In genomic region chr17:4607773-4608187, GRCh38 we compare ENCODE assay signal across 8 cellular contexts. TPM values are rescaled to one million over a fixed set of nuclear protein-coding genes. Genes with fewer than 3 reads are reported as not detected.
DNase-seq lines count a peak whose midpoint lies in the region; ATAC-seq and TF ChIP-seq lines count a peak whose summit lies in the region.

No MANE protein-coding gene starts in this region.

- H3K36me3 Mint-ChIP-seq in activated CD4-positive, alpha-beta T cell treated with anti-CD3 and anti-CD28 coated beads, Interleukin-2, amount 10 ng/mL, durations not matched to agents 24 days and 14 days (ENCODE audit: low read depth), result no peaks in the 10 kb centered on the region
- H3K36me3 Mint-ChIP-seq in natural killer cell treated with Interleukin-12 subunit alpha and Interleukin-12 subunit beta and Interleukin-15 and Interleukin-18, amount 100 ng/mL, for 72 hours, result no peaks in the 10 kb centered on the region

- H3K4me3 ChIP-seq in right lobe of liver (no peak overlapping the region), subcutaneous abdominal adipose tissue (ENCODE audit: low read depth in 1 of 5, low read length in 5 of 5) (no peak overlapping the region)

- 9% methylated on average over 9 of the region's 9 CpGs for WGBS in right lobe of liver (ENCODE audit: insufficient coverage, low coverage, low lambda C conversion rate, missing lambda C conversion rate)

- ATAC-seq in right lobe of liver, result peak; percentile 57 to 72 (median 64)
- ATAC-seq in natural killer cell treated with Interleukin-12 subunit alpha and Interleukin-12 subunit beta and Interleukin-15 and Interleukin-18, amount 100 ng/mL, for 72 hours, result no peak

- H3K36me3 ChIP-seq in right lobe of liver, result no peaks in the 10 kb centered on the region
- no peaks in the 10 kb centered on the region for H3K36me3 ChIP-seq in subcutaneous abdominal adipose tissue (ENCODE audit: control insufficient read depth in 5 of 5, insufficient read depth in 5 of 5, low read length in 5 of 5)

- H3K4me3 Mint-ChIP-seq in activated CD4-positive, alpha-beta T cell treated with anti-CD3 and anti-CD28 coated beads, Interleukin-2, amount 10 ng/mL, durations not matched to agents 24 days and 14 days, result no peak overlapping the region
- no peak overlapping the region for H3K4me3 Mint-ChIP-seq in natural killer cell treated with Interleukin-12 subunit alpha and Interleukin-12 subunit beta and Interleukin-15 and Interleukin-18, amount 100 ng/mL, for 72 hours

- no peak overlapping the region for H3K27ac Mint-ChIP-seq in activated CD4-positive, alpha-beta T cell treated with anti-CD3 and anti-CD28 coated beads, Interleukin-2, amount 10 ng/mL, durations not matched to agents 24 days and 14 days
- H3K27ac Mint-ChIP-seq in natural killer cell treated with Interleukin-12 subunit alpha and Interleukin-12 subunit beta and Interleukin-15 and Interleukin-18, amount 100 ng/mL, for 72 hours, result no peak overlapping the region

- peak overlapping the region in 3 of 5 donors; percentile 20 to 56 (median 46) for H3K9ac ChIP-seq in subcutaneous abdominal adipose tissue (ENCODE audit: low read length in 5 of 5)

- intact Hi-C loops in right lobe of liver (cut with DNase I), result no loop called here
- intact Hi-C loops in activated CD4-positive, alpha-beta T cell treated with anti-CD3 and anti-CD28 coated beads, Interleukin-2, amount 10 ng/mL, durations not matched to agents 24 days and 14 days (cut with micrococcal nuclease), result no loop called here

- no peaks in the 10 kb centered on the region for H3K4me1 ChIP-seq in right lobe of liver
- H3K4me1 ChIP-seq in subcutaneous abdominal adipose tissue (ENCODE audit: control insufficient read depth in 5 of 5, insufficient read depth in 5 of 5, low read length in 5 of 5), result peaks cover 4 to 37% (median 28%) of the 10 kb centered on the region in 5 donors

- no peak for TF ChIP-seq CTCF in right lobe of liver (IDR thresholded peaks at IDR 0.05)

- H3K27me3 ChIP-seq in right lobe of liver (no peaks in the 10 kb centered on the region), subcutaneous abdominal adipose tissue (ENCODE audit: control insufficient read depth in 5 of 5, insufficient read depth in 4 of 5, low read length in 5 of 5) (no peaks in the 10 kb centered on the region)

- H3K9me3 Mint-ChIP-seq in activated CD4-positive, alpha-beta T cell treated with anti-CD3 and anti-CD28 coated beads, Interleukin-2, amount 10 ng/mL, durations not matched to agents 24 days and 14 days, result no peaks in the 10 kb centered on the region
- no peaks in the 10 kb centered on the region for H3K9me3 Mint-ChIP-seq in natural killer cell treated with Interleukin-12 subunit alpha and Interleukin-12 subunit beta and Interleukin-15 and Interleukin-18, amount 100 ng/mL, for 72 hours

- no peak for TF ChIP-seq POLR2A in right lobe of liver (IDR thresholded peaks at IDR 0.05)

- peaks cover 27% of the 10 kb centered on the region for H3K27me3 Mint-ChIP-seq in activated CD4-positive, alpha-beta T cell treated with anti-CD3 and anti-CD28 coated beads, Interleukin-2, amount 10 ng/mL, durations not matched to agents 24 days and 14 days
- peaks cover 17 to 25% of the 10 kb centered on the region in 2 donors for H3K27me3 Mint-ChIP-seq in natural killer cell treated with Interleukin-12 subunit alpha and Interleukin-12 subunit beta and Interleukin-15 and Interleukin-18, amount 100 ng/mL, for 72 hours

- H3K4me1 Mint-ChIP-seq in activated CD4-positive, alpha-beta T cell treated with anti-CD3 and anti-CD28 coated beads, Interleukin-2, amount 10 ng/mL, durations not matched to agents 24 days and 14 days, result no peaks in the 10 kb centered on the region
- H3K4me1 Mint-ChIP-seq in natural killer cell treated with Interleukin-12 subunit alpha and Interleukin-12 subunit beta and Interleukin-15 and Interleukin-18, amount 100 ng/mL, for 72 hours (ENCODE audit: low read depth in 2 of 2), result no peaks in the 10 kb centered on the region

- DNase-seq in LHCN-M2 (ENCODE audit: low read depth), result peak; percentile 49
- DNase-seq in dedifferentiated amniotic fluid mesenchymal stem cell (ENCODE audit: extremely low spot score), result peak; percentile 36
- peak; percentile 58 to 73 (median 70) for DNase-seq in right lobe of liver
- no peak for DNase-seq in activated CD4-positive, alpha-beta T cell treated with anti-CD3 and anti-CD28 coated beads, Interleukin-2, amount 50 U/mL, for 48 hours
- DNase-seq in activated CD4-positive, alpha-beta T cell treated with anti-CD3 and anti-CD28 coated beads, Interleukin-2, amount 10 ng/mL, durations not matched to agents 24 days and 14 days, result no peak
- DNase-seq in stimulated activated naive CD4-positive, alpha-beta T cell (lab: John Stamatoyannopoulos, UW), result no peak
- no peak for DNase-seq in natural killer cell treated with Interleukin-12 subunit alpha and Interleukin-12 subunit beta and Interleukin-15 and Interleukin-18, amount 100 ng/mL, for 72 hours (ENCODE audit: low spot score)

- no peaks in the 10 kb centered on the region for H3K9me3 ChIP-seq in right lobe of liver
- H3K9me3 ChIP-seq in subcutaneous abdominal adipose tissue (ENCODE audit: control insufficient read depth in 5 of 5, low read length in 5 of 5), result no peaks in the 10 kb centered on the region

- H3K27ac ChIP-seq in right lobe of liver (peak overlapping the region in 1 of 3 donors; percentile 43), subcutaneous abdominal adipose tissue (ENCODE audit: low read depth, low read length) (no peak overlapping the region)

RNA-seq across cellular contexts. Expression of gene SMTNL2, which starts 23.5 kb away (rescaled TPM):
- not detected in 2 replicates for total RNA-seq in LHCN-M2 (2014; rRNA removed)
- polyA plus RNA-seq in LHCN-M2 (2012), result not detected
- under 1 TPM in 3 of 6 experiments, not detected in 3; 0.12 to 0.25 (median 0.14) TPM for total RNA-seq in right lobe of liver
- total RNA-seq in activated CD4-positive, alpha-beta T cell treated with anti-CD3 and anti-CD28 coated beads, Interleukin-2, amount 10 ng/mL, durations not matched to agents 24 days and 14 days, result not detected in 2 replicates
- not detected for total RNA-seq in natural killer cell treated with Interleukin-12 subunit alpha and Interleukin-12 subunit beta and Interleukin-15 and Interleukin-18, amount 100 ng/mL, for 72 hours

RNA-seq across cellular contexts. Expression of gene ALOX15, which starts 33.7 kb away (rescaled TPM):
- not detected in 2 replicates for total RNA-seq in LHCN-M2 (2014; rRNA removed)
- polyA plus RNA-seq in LHCN-M2 (2012), result not detected
- under 1 TPM in 4 of 6 experiments, not detected in 2; 0.09 to 0.53 (median 0.28) TPM for total RNA-seq in right lobe of liver
- total RNA-seq in activated CD4-positive, alpha-beta T cell treated with anti-CD3 and anti-CD28 coated beads, Interleukin-2, amount 10 ng/mL, durations not matched to agents 24 days and 14 days, result not detected in 2 replicates
- total RNA-seq in natural killer cell treated with Interleukin-12 subunit alpha and Interleukin-12 subunit beta and Interleukin-15 and Interleukin-18, amount 100 ng/mL, for 72 hours, result not detected

RNA-seq across cellular contexts. Expression of gene GGT6, which starts 47.4 kb away (rescaled TPM):
- total RNA-seq in LHCN-M2 (2014; rRNA removed), result not detected in 2 replicates
- not detected for polyA plus RNA-seq in LHCN-M2 (2012)
- total RNA-seq in right lobe of liver, result under 1 TPM; 0.09 to 0.92 (median 0.27) TPM
- not detected in 2 replicates for total RNA-seq in activated CD4-positive, alpha-beta T cell treated with anti-CD3 and anti-CD28 coated beads, Interleukin-2, amount 10 ng/mL, durations not matched to agents 24 days and 14 days
- not detected for total RNA-seq in natural killer cell treated with Interleukin-12 subunit alpha and Interleukin-12 subunit beta and Interleukin-15 and Interleukin-18, amount 100 ng/mL, for 72 hours

RNA-seq across cellular contexts. Expression of gene MYBBP1A, which starts 52.6 kb away (rescaled TPM):
- total RNA-seq in LHCN-M2 (2014; rRNA removed) (58.8 and 69.1 TPM in 2 replicates), right lobe of liver (10 to 100 TPM; 16.3 to 32.0 (median 23.7) TPM)
- 24.2 TPM for polyA plus RNA-seq in LHCN-M2 (2012)
- total RNA-seq in activated CD4-positive, alpha-beta T cell treated with anti-CD3 and anti-CD28 coated beads, Interleukin-2, amount 10 ng/mL, durations not matched to agents 24 days and 14 days, result 178 and 181 TPM in 2 replicates
- total RNA-seq in natural killer cell treated with Interleukin-12 subunit alpha and Interleukin-12 subunit beta and Interleukin-15 and Interleukin-18, amount 100 ng/mL, for 72 hours, result 100 to 1,000 TPM in 1 of 2 donors, 10 to 100 TPM in 1; 92.3 to 246 TPM

Comparison
In these comparisons a context has a peak if more than half of its experiments do, and no peak if none do; other contexts are left out.
1. DNase-seq: peak in LHCN-M2 (single experiment), dedifferentiated amniotic fluid mesenchymal stem cell (single experiment) and right lobe of liver (3 of 3); none in activated CD4-positive, alpha-beta T cell treated with anti-CD3 and anti-CD28 coated beads, Interleukin-2, amount 50 U/mL, for 48 hours (0 of 2), activated CD4-positive, alpha-beta T cell treated with anti-CD3 and anti-CD28 coated beads, Interleukin-2, amount 10 ng/mL, durations not matched to agents 24 days and 14 days (single experiment), stimulated activated naive CD4-positive, alpha-beta T cell (0 of 6) and natural killer cell treated with Interleukin-12 subunit alpha and Interleukin-12 subunit beta and Interleukin-15 and Interleukin-18, amount 100 ng/mL, for 72 hours (single experiment).
2. ATAC-seq: peak in right lobe of liver (4 of 4); none in natural killer cell treated with Interleukin-12 subunit alpha and Interleukin-12 subunit beta and Interleukin-15 and Interleukin-18, amount 100 ng/mL, for 72 hours (0 of 2).